In genomic region chr7:30452278-30452930, GRCh38 we compare ENCODE assay signal across 21 cellular contexts.
"Had no signal": no experiment of that assay in that cellular context is flagged by ENCODE, and none has a peak within 500 bp of the region (broad histone marks: within the 10 kb centered on the region; RNA-seq: fewer than 3 reads in every experiment).

No MANE protein-coding gene starts in this region.

- H3K27me3 ChIP-seq: MG63, SJSA1 had no signal

- H3K9me3 ChIP-seq: MG63, SJSA1 had no signal

- DNase-seq: IMR-90, Karpas-422, KG1, MG63, NCI-H1092, NCI-H1105 treated with DMSO at 0.1 percent for 48 hours, NCI-H1436, NCI-H187, NCI-H2029, NCI-H2081 treated with DMSO at 0.1 percent for 48 hours, NCI-H226, NCI-H446, NCI-H510A, NCI-H774, Right ventricle myocardium superior, RPMI8226, SIG-M5 had no signal

- FAIRE-seq: HepG2, RCC 7860 had no signal

- H3K4me3 ChIP-seq: MG63, SJSA1, SK-N-MC had no signal

- H3K27ac ChIP-seq: SJSA1, SK-N-MC had no signal

- H3K4me1 ChIP-seq: SJSA1 had no signal
